In the genomic region with DNA sequence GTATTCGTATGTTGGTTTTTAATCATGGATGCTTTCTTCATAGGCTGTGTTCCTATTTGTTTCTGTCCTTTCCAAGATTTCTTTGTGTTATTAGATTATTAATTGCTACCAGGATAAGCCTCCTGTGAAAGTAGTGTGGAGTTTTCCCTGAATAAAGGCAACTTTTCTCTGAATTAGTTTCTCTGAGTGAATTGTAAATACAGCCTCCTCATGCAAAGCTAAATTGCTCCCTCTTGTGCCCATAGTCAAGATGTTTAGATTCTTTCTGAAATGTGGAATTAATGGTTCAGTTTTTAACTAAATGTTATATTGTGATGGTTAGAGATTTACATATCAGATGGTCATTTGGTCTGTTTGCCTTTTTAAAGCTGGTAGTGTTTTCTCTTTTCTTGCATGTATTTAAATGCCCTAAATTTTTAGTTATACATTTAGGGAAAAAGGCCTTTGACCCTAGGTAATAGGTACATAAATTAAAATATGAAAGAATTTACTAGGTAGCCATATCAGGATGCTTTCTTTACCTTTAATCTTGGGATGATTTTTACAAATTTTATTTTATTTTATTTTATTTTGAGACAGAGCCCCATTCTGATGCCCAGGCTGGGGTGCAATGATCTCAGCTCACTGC, we compare ENCODE assay signal across 8 cellular contexts. TPM values are rescaled to one million over a fixed set of nuclear protein-coding genes. Genes with fewer than 3 reads are reported as not detected.
DNase-seq lines count a peak whose midpoint lies in the region; FAIRE-seq and TF ChIP-seq lines count a peak whose summit lies in the region.

No MANE protein-coding gene starts in this region.

- dilution Hi-C loops in endothelial cell of umbilical vein (cut with MboI; ENCODE audit: extremely low pct_ligation_motif_present, low sequenced_read_pairs), result no loop called here

- H3K4me3 Mint-ChIP-seq in activated CD4-positive, alpha-beta T cell treated with anti-CD3 and anti-CD28 coated beads, Interleukin-2, amount 10 ng/mL, durations not matched to agents 24 days and 14 days, result no peak overlapping the region
- H3K4me3 Mint-ChIP-seq in neural crest cell, result peak overlapping the region; percentile 48

- POLR2A ChIA-PET in endothelial cell of umbilical vein (lab: Charles Lee), result no interaction called here

- FAIRE-seq in endothelial cell of umbilical vein (lab: Jason Lieb, UNC), result peak; percentile 49

- no peaks in the 10 kb centered on the region for H3K27me3 Mint-ChIP-seq in activated CD4-positive, alpha-beta T cell treated with anti-CD3 and anti-CD28 coated beads, Interleukin-2, amount 10 ng/mL, durations not matched to agents 24 days and 14 days
- no peaks in the 10 kb centered on the region for H3K27me3 Mint-ChIP-seq in neural crest cell (ENCODE audit: low read depth)

- H3K79me2 ChIP-seq in KMS-11 (ENCODE audit: insufficient read depth, low read depth), result no peaks in the 10 kb centered on the region
- peaks cover 8% of the 10 kb centered on the region for H3K79me2 ChIP-seq in endothelial cell of umbilical vein (ENCODE audit: control insufficient read depth, insufficient read depth, low read length)

- no peaks in the 10 kb centered on the region for H4K20me1 ChIP-seq in KMS-11 (ENCODE audit: insufficient read depth)
- H4K20me1 ChIP-seq in endothelial cell of umbilical vein (replicated peaks; ENCODE audit: control insufficient read depth, extremely low read depth, insufficient read depth, low read length), result no peaks in the 10 kb centered on the region

- peak; percentile 55 for TF ChIP-seq CTCF in KMS-11 (conservative IDR thresholded peaks at IDR 0.05; ENCODE audit: low read depth, low read length)
- peak; percentile 30 to 36 for TF ChIP-seq CTCF in endothelial cell of umbilical vein (IDR thresholded peaks at IDR 0.05; ENCODE audit: extremely low read depth in 1 of 2, insufficient read depth in 1 of 2, low read depth in 1 of 2, low read length in 2 of 2)
- TF ChIP-seq CTCF in neural crest cell (conservative IDR thresholded peaks at IDR 0.05), result peak; percentile 84

- no peaks in the 10 kb centered on the region for H3K9me3 ChIP-seq in endothelial cell of umbilical vein (replicated peaks; ENCODE audit: control insufficient read depth, insufficient read depth, low read length)

- no peaks in the 10 kb centered on the region for H3K9me1 ChIP-seq in endothelial cell of umbilical vein (replicated peaks; ENCODE audit: control insufficient read depth, extremely low read depth, insufficient read depth, low read length)

- no peak overlapping the region for H3K9ac ChIP-seq in KMS-11
- H3K9ac ChIP-seq in endothelial cell of umbilical vein (replicated peaks; ENCODE audit: extremely low read depth, insufficient read depth, low read length), result no peak overlapping the region

- BruUV-seq in endothelial cell of umbilical vein (replicated peaks; lab: Mats Ljungman, UMichigan), result no TSS peak

- H2AFZ ChIP-seq in KMS-11 (ENCODE audit: low read depth) (no peak overlapping the region), endothelial cell of umbilical vein (ENCODE audit: low read depth, low read length) (no peak overlapping the region)

- H3K4me1 Mint-ChIP-seq in activated CD4-positive, alpha-beta T cell treated with anti-CD3 and anti-CD28 coated beads, Interleukin-2, amount 10 ng/mL, durations not matched to agents 24 days and 14 days, result peaks cover 18% of the 10 kb centered on the region
- H3K4me1 Mint-ChIP-seq in neural crest cell, result peaks cover 4% of the 10 kb centered on the region

- no peaks in the 10 kb centered on the region for H3K9me3 Mint-ChIP-seq in activated CD4-positive, alpha-beta T cell treated with anti-CD3 and anti-CD28 coated beads, Interleukin-2, amount 10 ng/mL, durations not matched to agents 24 days and 14 days
- H3K9me3 Mint-ChIP-seq in neural crest cell, result no peaks in the 10 kb centered on the region

- DNase-seq in activated CD4-positive, alpha-beta T cell treated with anti-CD3 and anti-CD28 coated beads, Interleukin-2, amount 10 ng/mL, durations not matched to agents 24 days and 14 days, result peak; percentile 75
- DNase-seq in activated CD4-positive, alpha-beta T cell treated with anti-CD3 and anti-CD28 coated beads for 1 hour, result no peak
- DNase-seq in RKO (ENCODE audit: low spot score) (peak; percentile 76), endothelial cell of umbilical vein (ENCODE audit: low read depth, low spot score) (peak; percentile 66), neural crest cell (ENCODE audit: low read depth, low spot score) (no peak)
- DNase-seq in activated naive CD4-positive, alpha-beta T cell treated with anti-CD3 and anti-CD28 coated beads, Interleukin-2, amount 50 U/mL, for 16 hours, result no peak
- no peak for DNase-seq in effector CD4-positive, alpha-beta T cell

- H3K4me3 ChIP-seq in KMS-11 (IDR thresholded peaks at IDR 0.05; ENCODE audit: insufficient read depth, low read depth, low read length), result no peak overlapping the region
- no peak overlapping the region for H3K4me3 ChIP-seq in endothelial cell of umbilical vein (replicated peaks in 1 of 3; ENCODE audit: insufficient read depth in 1 of 3, low read depth in 1 of 3, low read length in 3 of 3)

- H3K36me3 ChIP-seq in KMS-11 (ENCODE audit: insufficient read depth), result no peaks in the 10 kb centered on the region
- peaks cover 7 to 16% of the 10 kb centered on the region in 2 experiments for H3K36me3 ChIP-seq in endothelial cell of umbilical vein (ENCODE audit: control insufficient read depth in 2 of 2, extremely low read depth in 1 of 2, insufficient read depth in 2 of 2, low read length in 2 of 2)

- CTCF ChIA-PET in endothelial cell of umbilical vein (lab: Charles Lee), result interaction anchor here (0.8 to 5.8 kb wide), 15 partner anchors 9 to 229 kb away, joined by 3 to 96 read pairs (median 4); partner anchors contain the start of gene SLC25A3

- no peak overlapping the region for H3K27ac Mint-ChIP-seq in activated CD4-positive, alpha-beta T cell treated with anti-CD3 and anti-CD28 coated beads, Interleukin-2, amount 10 ng/mL, durations not matched to agents 24 days and 14 days
- H3K27ac Mint-ChIP-seq in neural crest cell (ENCODE audit: unreplicated experiment), result no peak overlapping the region

- no peaks in the 10 kb centered on the region for H3K4me1 ChIP-seq in KMS-11 (ENCODE audit: low read depth, poor library complexity, severe bottlenecking)
- peaks cover 4% of the 10 kb centered on the region for H3K4me1 ChIP-seq in endothelial cell of umbilical vein (ENCODE audit: control insufficient read depth, extremely low read depth, insufficient read depth, low read length)

- no peaks in the 10 kb centered on the region for H3K27me3 ChIP-seq in KMS-11 (ENCODE audit: insufficient read depth, low read depth)
- H3K27me3 ChIP-seq in endothelial cell of umbilical vein (ENCODE audit: control insufficient read depth in 2 of 2, insufficient read depth in 2 of 2, low read length in 2 of 2), result no peaks in the 10 kb centered on the region

- TF ChIP-seq POLR2A in endothelial cell of umbilical vein (IDR thresholded peaks at IDR 0.05; ENCODE audit: low read depth, low read length), result no peak

- peaks cover 35% of the 10 kb centered on the region for H3K36me3 Mint-ChIP-seq in activated CD4-positive, alpha-beta T cell treated with anti-CD3 and anti-CD28 coated beads, Interleukin-2, amount 10 ng/mL, durations not matched to agents 24 days and 14 days (ENCODE audit: low read depth)
- H3K36me3 Mint-ChIP-seq in neural crest cell (ENCODE audit: low read depth), result peaks cover 11% of the 10 kb centered on the region

- no peak overlapping the region for H3K4me2 ChIP-seq in KMS-11
- no peak overlapping the region for H3K4me2 ChIP-seq in endothelial cell of umbilical vein (ENCODE audit: insufficient read depth, low read length)

- intact Hi-C loops in activated CD4-positive, alpha-beta T cell treated with anti-CD3 and anti-CD28 coated beads, Interleukin-2, amount 10 ng/mL, durations not matched to agents 24 days and 14 days (cut with micrococcal nuclease), result loop anchor here (1.0 kb wide), 2 partner anchors 9 to 88 kb away; partner anchors contain the start of gene APAF1
- intact Hi-C loops in endothelial cell of umbilical vein (cut with micrococcal nuclease), result loop anchor here (1.0 kb wide), 5 partner anchors 48 to 229 kb away; partner anchors contain the start of gene SLC25A3

- H3K27ac ChIP-seq in KMS-11 (no peak overlapping the region), endothelial cell of umbilical vein (ENCODE audit: insufficient read depth, low read depth, low read length) (no peak overlapping the region)

TF ChIP-seq in endothelial cell of umbilical vein, 7 proteins besides CTCF, POLR2A, EP300 and RAD21 (continues in another document):
- TF ChIP-seq GATA2 (IDR thresholded peaks at IDR 0.05; ENCODE audit: insufficient read depth, insufficient read length, low read depth, low read length) (no peak), FOS (IDR thresholded peaks at IDR 0.05; ENCODE audit: borderline replicate concordance, insufficient read depth, low read length) (no peak), JUN (IDR thresholded peaks at IDR 0.05; ENCODE audit: borderline replicate concordance, insufficient read depth, insufficient read length, low read depth) (no peak), POLR2AphosphoS5 (IDR thresholded peaks at IDR 0.05; ENCODE audit: insufficient read depth, low read depth, low read length) (no peak)

RNA-seq across cellular contexts. Expression of gene APAF1, which starts 8.9 kb away (rescaled TPM):
- 19.9 and 20.7 TPM in 2 replicates for total RNA-seq in activated CD4-positive, alpha-beta T cell treated with anti-CD3 and anti-CD28 coated beads, Interleukin-2, amount 10 ng/mL, durations not matched to agents 24 days and 14 days
- total RNA-seq in endothelial cell of umbilical vein (32.1 and 35.2 TPM in 2 replicates), neural crest cell (29.2 and 29.6 TPM in 2 replicates)
- polyA plus RNA-seq in endothelial cell of umbilical vein, result 6.2 and 7.2 TPM in 2 replicates
- polyA plus RNA-seq in endothelial cell of umbilical vein (2011; cell fraction: cytosol; rRNA removed), result 7.0 and 7.1 TPM in 2 replicates
- polyA plus RNA-seq in endothelial cell of umbilical vein (2011; cell fraction: nucleus; rRNA removed), result 15.6 and 21.1 TPM in 2 replicates
- polyA plus RNA-seq in endothelial cell of umbilical vein (2012), result 15.5 and 17.3 TPM in 2 replicates
- 19.0 and 21.9 TPM in 2 replicates for polyA minus RNA-seq in endothelial cell of umbilical vein
- polyA minus RNA-seq in endothelial cell of umbilical vein (2011; cell fraction: cytosol; rRNA and poly(A)+ RNA removed), result 11.5 TPM
- 28.6 and 35.2 TPM in 2 replicates for polyA minus RNA-seq in endothelial cell of umbilical vein (2011; cell fraction: nucleus; rRNA and poly(A)+ RNA removed)

RNA-seq across cellular contexts. Expression of gene IKBIP, which starts 9.4 kb away (rescaled TPM):
- total RNA-seq in activated CD4-positive, alpha-beta T cell treated with anti-CD3 and anti-CD28 coated beads, Interleukin-2, amount 10 ng/mL, durations not matched to agents 24 days and 14 days, result 35.0 and 36.9 TPM in 2 replicates
- total RNA-seq in endothelial cell of umbilical vein (56.2 and 56.8 TPM in 2 replicates), neural crest cell (20.2 and 21.4 TPM in 2 replicates)
- polyA plus RNA-seq in endothelial cell of umbilical vein, result 8.3 and 12.9 TPM in 2 replicates
- 21.8 and 24.2 TPM in 2 replicates for polyA plus RNA-seq in endothelial cell of umbilical vein (2011; cell fraction: cytosol; rRNA removed)
- polyA plus RNA-seq in endothelial cell of umbilical vein (2011; cell fraction: nucleus; rRNA removed), result 8.3 and 12.7 TPM in 2 replicates
- 44.8 and 60.4 TPM in 2 replicates for polyA plus RNA-seq in endothelial cell of umbilical vein (2012)
- 2.8 and 3.2 TPM in 2 replicates for polyA minus RNA-seq in endothelial cell of umbilical vein
- polyA minus RNA-seq in endothelial cell of umbilical vein (2011; cell fraction: cytosol; rRNA and poly(A)+ RNA removed), result 8.4 TPM
- 4.0 and 5.2 TPM in 2 replicates for polyA minus RNA-seq in endothelial cell of umbilical vein (2011; cell fraction: nucleus; rRNA and poly(A)+ RNA removed)

Comparison
In these comparisons a context has a peak if more than half of its experiments do, and no peak if none do; other contexts are left out.
1. DNase-seq: peak in activated CD4-positive, alpha-beta T cell treated with anti-CD3 and anti-CD28 coated beads, Interleukin-2, amount 10 ng/mL, durations not matched to agents 24 days and 14 days (single experiment), RKO (single experiment) and endothelial cell of umbilical vein (single experiment); none in activated CD4-positive, alpha-beta T cell treated with anti-CD3 and anti-CD28 coated beads for 1 hour (single experiment), neural crest cell (single experiment), activated naive CD4-positive, alpha-beta T cell treated with anti-CD3 and anti-CD28 coated beads, Interleukin-2, amount 50 U/mL, for 16 hours (single experiment) and effector CD4-positive, alpha-beta T cell (single experiment).
2. CTCF ChIP-seq: peak in every context shown above with its lines; median percentile 84 in neural crest cell; 55 in KMS-11; 33 in endothelial cell of umbilical vein.